In genomic region chr1:3896396-3897000, GRCh38 we compare ENCODE assay signal across 27 cellular contexts. TPM values are rescaled to one million over a fixed set of nuclear protein-coding genes. Genes with fewer than 3 reads are reported as not detected.
DNase-seq lines count a peak whose midpoint lies in the region; ATAC-seq and TF ChIP-seq lines count a peak whose summit lies in the region.
"Had no signal": no experiment of that assay in that cellular context is flagged by ENCODE, and none has a peak within 500 bp of the region (broad histone marks: within the 10 kb centered on the region; RNA-seq: fewer than 3 reads in every experiment).

No MANE protein-coding gene starts in this region.

- POLR2A ChIA-PET in activated CD8-positive, alpha-beta T cell treated with anti-CD3 and anti-CD28 coated beads for 36 hours (lab: Charles Lee) = no interaction called here

- DNase-seq in LHCN-M2 (ENCODE audit: low read depth) (peak; percentile 56), chondrocyte (ENCODE audit: low spot score) (peak; percentile 40), spleen (peak; percentile 48), NCI-H226 (no peak)
- no peak for DNase-seq in activated CD8-positive, alpha-beta T cell treated with anti-CD3 and anti-CD28 coated beads for 36 hours
- DNase-seq: activated CD4-positive, alpha-beta T cell treated with anti-CD3 and anti-CD28 coated beads for 36 hours; activated CD8-positive, alpha-beta memory T cell treated with anti-CD3 and anti-CD28 coated beads for 24 hours; activated T-cell treated with anti-CD3 and anti-CD28 coated beads for 4 hours; effector CD8-positive, alpha-beta T cell; EL; glutamatergic neuron; left ventricle myocardium inferior; naive thymus-derived CD4-positive, alpha-beta T cell; NCI-H1417 treated with DMSO at 0.1 percent for 48 hours; NCI-H2029 treated with DMSO at 0.1 percent for 48 hours; NCI-H526; SHP77 had no signal

- no peak overlapping the region for H3K4me3 Mint-ChIP-seq in chondrocyte (ENCODE audit: unreplicated experiment)
- H3K4me3 Mint-ChIP-seq in activated CD8-positive, alpha-beta T cell treated with anti-CD3 and anti-CD28 coated beads for 36 hours = no peak overlapping the region
- H3K4me3 Mint-ChIP-seq: activated CD4-positive, alpha-beta T cell treated with anti-CD3 and anti-CD28 coated beads for 36 hours had no signal

- CTCF ChIA-PET in activated CD8-positive, alpha-beta T cell treated with anti-CD3 and anti-CD28 coated beads for 36 hours (lab: Charles Lee) = no interaction called here

- WGBS in spleen, 5 donors = 87 to 95% (median 88%) methylated on average over 7 of the region's 7 CpGs

- peaks cover 0 to 7% of the 10 kb centered on the region in 2 donors for H3K9me3 ChIP-seq in muscle layer of duodenum (ENCODE audit: control insufficient read depth in 1 of 2, low read length in 2 of 2)
- peaks cover 6 to 28% (median 21%) of the 10 kb centered on the region in 8 donors for H3K9me3 ChIP-seq in spleen

- H3K27ac ChIP-seq in muscle layer of duodenum (ENCODE audit: low read length) (peak overlapping the region; percentile 67), spleen (no peak overlapping the region)
- H3K27ac ChIP-seq: breast epithelium, coronary artery, epithelial cell of prostate, HL-60, left ventricle myocardium inferior, thoracic aorta, vagina had no signal

- H3K27me3 Mint-ChIP-seq in chondrocyte (ENCODE audit: low read depth) = no peaks in the 10 kb centered on the region
- no peaks in the 10 kb centered on the region for H3K27me3 Mint-ChIP-seq in activated CD8-positive, alpha-beta T cell treated with anti-CD3 and anti-CD28 coated beads for 36 hours
- H3K27me3 Mint-ChIP-seq: activated CD4-positive, alpha-beta T cell treated with anti-CD3 and anti-CD28 coated beads for 36 hours; activated naive CD8-positive, alpha-beta T cell; naive thymus-derived CD4-positive, alpha-beta T cell; stimulated activated naive CD8-positive, alpha-beta T cell treated with anti-CD3 and anti-CD28 coated beads, Interleukin-15, Interleukin-2, amounts not matched to agents 100 ng/mL and 50 ng/mL, for 24 hours had no signal

- H3K36me3 Mint-ChIP-seq in chondrocyte (ENCODE audit: low read depth) = peaks cover 4% of the 10 kb centered on the region
- H3K36me3 Mint-ChIP-seq in activated CD8-positive, alpha-beta T cell treated with anti-CD3 and anti-CD28 coated beads for 36 hours (ENCODE audit: low read depth) = peaks cover 42% of the 10 kb centered on the region

- H3K4me1 Mint-ChIP-seq in chondrocyte (ENCODE audit: low read depth) = peaks cover 52% of the 10 kb centered on the region
- peaks cover 36% of the 10 kb centered on the region for H3K4me1 Mint-ChIP-seq in activated CD8-positive, alpha-beta T cell treated with anti-CD3 and anti-CD28 coated beads for 36 hours (ENCODE audit: low read depth)

- no peak for TF ChIP-seq POLR2A in spleen (IDR thresholded peaks at IDR 0.05)

- H3K27me3 ChIP-seq in muscle layer of duodenum (ENCODE audit: low read depth, low read length) (no peaks in the 10 kb centered on the region), spleen (replicated peaks in 1 of 7) (no peaks in the 10 kb centered on the region)
- H3K27me3 ChIP-seq: breast epithelium, vagina had no signal

- H3K4me1 ChIP-seq in muscle layer of duodenum (ENCODE audit: control insufficient read depth in 1 of 2, insufficient read depth in 2 of 2, low read length in 2 of 2) (peaks cover under 1 to 19% of the 10 kb centered on the region in 2 donors), spleen (peaks cover 9 to 62% (median 27%) of the 10 kb centered on the region in 6 donors)

- TF ChIP-seq CTCF in chondrocyte (IDR thresholded peaks at IDR 0.05) = no peak
- TF ChIP-seq CTCF in spleen (IDR thresholded peaks at IDR 0.05 in 8 of 11, conservative IDR thresholded peaks at IDR 0.05 in 3 of 11) = no peak
- no peak for TF ChIP-seq CTCF in activated CD8-positive, alpha-beta T cell treated with anti-CD3 and anti-CD28 coated beads for 36 hours (IDR thresholded peaks at IDR 0.05)

- intact Hi-C loops in spleen (cut with DNase I; ENCODE audit: low total_unique reads) = no loop called here
- intact Hi-C loops in activated CD8-positive, alpha-beta T cell treated with anti-CD3 and anti-CD28 coated beads for 36 hours (cut with micrococcal nuclease) = no loop called here

- ATAC-seq in activated CD8-positive, alpha-beta T cell treated with anti-CD3 and anti-CD28 coated beads for 36 hours = no peak
- no peak for ATAC-seq in HG03521 (IDR thresholded peaks at IDR 0.05; ENCODE audit: unreplicated experiment)
- ATAC-seq: activated CD4-positive, alpha-beta T cell treated with anti-CD3 and anti-CD28 coated beads for 36 hours; naive thymus-derived CD4-positive, alpha-beta T cell had no signal

- H3K36me3 ChIP-seq in muscle layer of duodenum (ENCODE audit: control insufficient read depth in 1 of 2, insufficient read depth in 2 of 2, low read length in 2 of 2) (peaks cover 2 to 3% of the 10 kb centered on the region in 2 donors), spleen (peaks cover 0 to 36% (median 12%) of the 10 kb centered on the region in 6 donors)
- H3K36me3 ChIP-seq: breast epithelium, thoracic aorta had no signal

- peaks cover 14% of the 10 kb centered on the region for H3K9me3 Mint-ChIP-seq in chondrocyte (ENCODE audit: low read depth)
- H3K9me3 Mint-ChIP-seq in activated CD8-positive, alpha-beta T cell treated with anti-CD3 and anti-CD28 coated beads for 36 hours = peaks cover 6% of the 10 kb centered on the region

- peak overlapping the region; percentile 20 for H3K27ac Mint-ChIP-seq in chondrocyte (ENCODE audit: unreplicated experiment)
- H3K27ac Mint-ChIP-seq in activated CD8-positive, alpha-beta T cell treated with anti-CD3 and anti-CD28 coated beads for 36 hours = no peak overlapping the region
- H3K27ac Mint-ChIP-seq: activated CD4-positive, alpha-beta T cell treated with anti-CD3 and anti-CD28 coated beads for 36 hours; activated naive CD8-positive, alpha-beta T cell; stimulated activated naive CD8-positive, alpha-beta T cell treated with anti-CD3 and anti-CD28 coated beads, Interleukin-15, Interleukin-2, amounts not matched to agents 100 ng/mL and 50 ng/mL, for 24 hours had no signal

- H3K4me3 ChIP-seq in muscle layer of duodenum (ENCODE audit: low read depth in 1 of 2, low read length in 2 of 2) (no peak overlapping the region), spleen (no peak overlapping the region)
- H3K4me3 ChIP-seq: breast epithelium, coronary artery, left ventricle myocardium inferior, thoracic aorta, vagina had no signal

RNA-seq across cellular contexts. Expression of gene C1orf174, which starts 3.6 kb away (rescaled TPM):
- 31.8 and 38.3 TPM in 2 replicates for total RNA-seq in LHCN-M2 (2014; rRNA removed)
- 15.1 TPM for polyA plus RNA-seq in LHCN-M2 (2012)
- 25.0 to 25.7 TPM (median 25.3 TPM) in 3 replicates for total RNA-seq in chondrocyte
- 10 to 100 TPM; 19.7 to 34.5 (median 23.7) TPM for total RNA-seq in spleen
- polyA plus RNA-seq in spleen = 10 to 100 TPM; 14.9 to 24.2 (median 15.8) TPM
- 10 to 100 TPM; 43.7 to 44.0 TPM for total RNA-seq in activated CD8-positive, alpha-beta T cell treated with anti-CD3 and anti-CD28 coated beads for 36 hours

RNA-seq across cellular contexts. Expression of gene DFFB, which starts 39.2 kb away (rescaled TPM):
- 6.6 and 7.2 TPM in 2 replicates for total RNA-seq in LHCN-M2 (2014; rRNA removed)
- 2.0 TPM for polyA plus RNA-seq in LHCN-M2 (2012)
- 5.8 to 8.2 TPM (median 7.3 TPM) in 3 replicates for total RNA-seq in chondrocyte
- 10 to 100 TPM in 5 of 7 donors, 1 to 10 TPM in 2; 8.5 to 13.8 (median 12.1) TPM for total RNA-seq in spleen
- 10 to 100 TPM in 1 of 3 donors, 1 to 10 TPM in 2; 6.3 to 10.5 (median 8.7) TPM for polyA plus RNA-seq in spleen
- total RNA-seq in activated CD8-positive, alpha-beta T cell treated with anti-CD3 and anti-CD28 coated beads for 36 hours = 1 to 10 TPM; 9.3 to 9.7 TPM

RNA-seq across cellular contexts. Expression of gene CEP104, which starts 39.5 kb away (rescaled TPM):
- total RNA-seq in LHCN-M2 (2014; rRNA removed) (14.6 TPM in 2 replicates), chondrocyte (37.4 to 40.6 TPM (median 37.6 TPM) in 3 replicates), spleen (10 to 100 TPM; 26.4 to 49.4 (median 42.0) TPM)
- polyA plus RNA-seq in LHCN-M2 (2012) = 19.3 TPM
- polyA plus RNA-seq in spleen = 1 to 10 TPM; 4.5 to 8.4 (median 5.3) TPM
- 10 to 100 TPM; 29.3 to 29.8 TPM for total RNA-seq in activated CD8-positive, alpha-beta T cell treated with anti-CD3 and anti-CD28 coated beads for 36 hours

Comparison
In these comparisons a context has a peak if more than half of its experiments do, and no peak if none do; other contexts are left out.
1. DNase-seq: peak in LHCN-M2 (single experiment), chondrocyte (single experiment) and spleen (single experiment); none in activated CD8-positive, alpha-beta T cell treated with anti-CD3 and anti-CD28 coated beads for 36 hours (single experiment) and NCI-H226 (single experiment).